Comparison of ENCODE assay signal across 1 cellular context in the genomic region with DNA sequence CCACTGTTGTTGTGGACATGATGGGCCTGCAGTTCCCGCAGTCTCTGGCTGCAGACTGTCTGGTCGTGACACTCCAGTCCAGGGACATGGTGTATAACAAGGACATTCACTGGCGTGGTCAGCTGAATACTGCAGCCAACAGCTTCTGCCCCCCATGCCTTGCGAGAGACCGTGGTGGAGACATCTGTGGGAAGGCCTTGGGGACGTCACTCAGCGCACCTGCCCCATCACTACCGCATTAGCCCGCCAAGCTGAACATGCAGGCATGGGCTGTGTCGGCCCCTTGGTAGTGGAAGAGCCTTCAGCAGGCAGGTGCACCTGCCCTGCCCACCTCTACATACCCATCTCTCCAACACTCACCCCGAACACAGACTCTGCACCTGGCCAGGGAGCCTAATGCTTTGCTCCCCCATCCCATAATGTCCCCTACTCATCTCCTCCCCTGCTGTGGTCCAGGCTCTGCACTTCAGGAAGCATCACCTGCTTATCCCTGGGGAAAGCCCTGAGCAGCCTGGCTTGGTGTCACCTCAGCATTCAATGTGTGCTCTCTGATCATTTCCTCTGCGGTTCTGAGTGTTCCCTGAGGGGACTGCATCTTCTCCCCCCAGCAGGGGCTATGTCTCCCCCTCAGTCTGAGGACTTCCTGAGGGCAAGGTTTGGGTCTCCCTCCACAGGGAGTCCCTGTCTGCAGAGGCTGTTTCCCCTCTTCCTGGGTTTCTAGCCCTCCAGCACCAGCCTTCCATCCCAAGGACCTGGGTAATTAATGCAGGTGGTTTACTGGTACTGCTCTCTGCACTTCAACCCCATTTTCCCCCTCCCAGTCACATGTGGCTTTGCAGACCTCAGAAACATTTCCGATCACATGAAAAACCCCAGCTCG.
A peak's percentile ranks its signal among the peaks of the same experiment; 100 is the strongest.
TF ChIP-seq lines count a peak whose summit lies in the region.

No MANE protein-coding gene starts in this region.

TF ChIP-seq in GM12878, 131 proteins besides CTCF, POLR2A, EP300 and RAD21 (continues in another document):
- TF ChIP-seq TCF7 (IDR thresholded peaks at IDR 0.05; ENCODE audit: borderline replicate concordance) = no peak
- TF ChIP-seq, protein P1, sequence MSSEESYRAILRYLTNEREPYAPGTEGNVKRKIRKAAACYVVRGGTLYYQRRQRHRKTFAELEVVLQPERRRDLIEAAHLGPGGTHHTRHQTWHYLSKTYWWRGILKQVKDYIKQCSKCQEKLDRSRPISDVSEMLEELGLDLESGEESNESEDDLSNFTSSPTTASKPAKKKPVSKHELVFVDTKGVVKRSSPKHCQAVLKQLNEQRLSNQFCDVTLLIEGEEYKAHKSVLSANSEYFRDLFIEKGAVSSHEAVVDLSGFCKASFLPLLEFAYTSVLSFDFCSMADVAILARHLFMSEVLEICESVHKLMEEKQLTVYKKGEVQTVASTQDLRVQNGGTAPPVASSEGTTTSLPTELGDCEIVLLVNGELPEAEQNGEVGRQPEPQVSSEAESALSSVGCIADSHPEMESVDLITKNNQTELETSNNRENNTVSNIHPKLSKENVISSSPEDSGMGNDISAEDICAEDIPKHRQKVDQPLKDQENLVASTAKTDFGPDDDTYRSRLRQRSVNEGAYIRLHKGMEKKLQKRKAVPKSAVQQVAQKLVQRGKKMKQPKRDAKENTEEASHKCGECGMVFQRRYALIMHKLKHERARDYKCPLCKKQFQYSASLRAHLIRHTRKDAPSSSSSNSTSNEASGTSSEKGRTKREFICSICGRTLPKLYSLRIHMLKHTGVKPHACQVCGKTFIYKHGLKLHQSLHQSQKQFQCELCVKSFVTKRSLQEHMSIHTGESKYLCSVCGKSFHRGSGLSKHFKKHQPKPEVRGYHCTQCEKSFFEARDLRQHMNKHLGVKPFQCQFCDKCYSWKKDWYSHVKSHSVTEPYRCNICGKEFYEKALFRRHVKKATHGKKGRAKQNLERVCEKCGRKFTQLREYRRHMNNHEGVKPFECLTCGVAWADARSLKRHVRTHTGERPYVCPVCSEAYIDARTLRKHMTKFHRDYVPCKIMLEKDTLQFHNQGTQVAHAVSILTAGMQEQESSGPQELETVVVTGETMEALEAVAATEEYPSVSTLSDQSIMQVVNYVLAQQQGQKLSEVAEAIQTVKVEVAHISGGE (CRISPR knock-in tag; IDR thresholded peaks at IDR 0.05) = no peak
- TF ChIP-seq EGR1 (IDR thresholded peaks at IDR 0.05; ENCODE audit: borderline replicate concordance in 1 of 2, low read depth in 2 of 2, low read length in 2 of 2) = no peak
- TF ChIP-seq NBN (IDR thresholded peaks at IDR 0.05) = peak; percentile 55; the same call in 1 of the 2 replicates
- TF ChIP-seq SREBF2 (IDR thresholded peaks at IDR 0.05; ENCODE audit: low read length) = no peak
- TF ChIP-seq, protein P2, sequence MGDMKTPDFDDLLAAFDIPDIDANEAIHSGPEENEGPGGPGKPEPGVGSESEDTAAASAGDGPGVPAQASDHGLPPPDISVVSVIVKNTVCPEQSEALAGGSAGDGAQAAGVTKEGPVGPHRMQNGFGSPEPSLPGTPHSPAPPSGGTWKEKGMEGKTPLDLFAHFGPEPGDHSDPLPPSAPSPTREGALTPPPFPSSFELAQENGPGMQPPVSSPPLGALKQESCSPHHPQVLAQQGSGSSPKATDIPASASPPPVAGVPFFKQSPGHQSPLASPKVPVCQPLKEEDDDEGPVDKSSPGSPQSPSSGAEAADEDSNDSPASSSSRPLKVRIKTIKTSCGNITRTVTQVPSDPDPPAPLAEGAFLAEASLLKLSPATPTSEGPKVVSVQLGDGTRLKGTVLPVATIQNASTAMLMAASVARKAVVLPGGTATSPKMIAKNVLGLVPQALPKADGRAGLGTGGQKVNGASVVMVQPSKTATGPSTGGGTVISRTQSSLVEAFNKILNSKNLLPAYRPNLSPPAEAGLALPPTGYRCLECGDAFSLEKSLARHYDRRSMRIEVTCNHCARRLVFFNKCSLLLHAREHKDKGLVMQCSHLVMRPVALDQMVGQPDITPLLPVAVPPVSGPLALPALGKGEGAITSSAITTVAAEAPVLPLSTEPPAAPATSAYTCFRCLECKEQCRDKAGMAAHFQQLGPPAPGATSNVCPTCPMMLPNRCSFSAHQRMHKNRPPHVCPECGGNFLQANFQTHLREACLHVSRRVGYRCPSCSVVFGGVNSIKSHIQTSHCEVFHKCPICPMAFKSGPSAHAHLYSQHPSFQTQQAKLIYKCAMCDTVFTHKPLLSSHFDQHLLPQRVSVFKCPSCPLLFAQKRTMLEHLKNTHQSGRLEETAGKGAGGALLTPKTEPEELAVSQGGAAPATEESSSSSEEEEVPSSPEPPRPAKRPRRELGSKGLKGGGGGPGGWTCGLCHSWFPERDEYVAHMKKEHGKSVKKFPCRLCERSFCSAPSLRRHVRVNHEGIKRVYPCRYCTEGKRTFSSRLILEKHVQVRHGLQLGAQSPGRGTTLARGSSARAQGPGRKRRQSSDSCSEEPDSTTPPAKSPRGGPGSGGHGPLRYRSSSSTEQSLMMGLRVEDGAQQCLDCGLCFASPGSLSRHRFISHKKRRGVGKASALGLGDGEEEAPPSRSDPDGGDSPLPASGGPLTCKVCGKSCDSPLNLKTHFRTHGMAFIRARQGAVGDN (IDR thresholded peaks at IDR 0.05) = 0 out of 2 replicates have a peak, but pooled peaks have one; percentile 40
- no peak for TF ChIP-seq MEF2A (IDR thresholded peaks at IDR 0.05; ENCODE audit: insufficient read depth, low read depth, low read length)
- no peak for TF ChIP-seq ZBED1 (IDR thresholded peaks at IDR 0.05; ENCODE audit: borderline replicate concordance)
- no peak for TF ChIP-seq PAX5 (IDR thresholded peaks at IDR 0.05; ENCODE audit: borderline replicate concordance, low read depth, low read length)
- TF ChIP-seq ASH2L (IDR thresholded peaks at IDR 0.05; ENCODE audit: borderline replicate concordance, low read depth) = no peak
- peak; percentile 85 for TF ChIP-seq MTA2 (IDR thresholded peaks at IDR 0.05; ENCODE audit: low read depth)
- peak; percentile 88 for TF ChIP-seq IKZF1 (conservative IDR thresholded peaks at IDR 0.05)
- peak; percentile 81; the same call in 1 of the 2 replicates for TF ChIP-seq HDGF (IDR thresholded peaks at IDR 0.05)
- no peak for TF ChIP-seq HDAC2 (IDR thresholded peaks at IDR 0.05)
- TF ChIP-seq BHLHE40 (IDR thresholded peaks at IDR 0.05; ENCODE audit: borderline replicate concordance in 1 of 2, low read depth in 2 of 2, low read length in 1 of 2) = peak; percentile 70 to 73
- no peak for TF ChIP-seq ZBTB4 (CRISPR knock-in tag; IDR thresholded peaks at IDR 0.05)
- peak; percentile 84 for TF ChIP-seq MEF2B (IDR thresholded peaks at IDR 0.05; ENCODE audit: partially characterized antibody, poor library complexity, severe bottlenecking)
- peak; percentile 14; the same call in 1 of the 2 replicates for TF ChIP-seq NR2C1 (IDR thresholded peaks at IDR 0.05)
- TF ChIP-seq ATF2 (IDR thresholded peaks at IDR 0.05; ENCODE audit: low read length) = no peak
- TF ChIP-seq NFYA (IDR thresholded peaks at IDR 0.05; ENCODE audit: borderline replicate concordance, low read depth, low read length) = no peak
- TF ChIP-seq BCL11A (IDR thresholded peaks at IDR 0.05; ENCODE audit: low read depth, low read length) = no peak
- peak; percentile 17; the same call in 1 of the 2 replicates for TF ChIP-seq NR2F1 (conservative IDR thresholded peaks at IDR 0.05)
- no peak for TF ChIP-seq SKIL (IDR thresholded peaks at IDR 0.05; ENCODE audit: low read depth, poor library complexity, severe bottlenecking)
- no peak for TF ChIP-seq SMAD5 (IDR thresholded peaks at IDR 0.05; ENCODE audit: low read depth)
- peak; percentile 51; the same call in 1 of the 2 replicates for TF ChIP-seq SMARCA5 (IDR thresholded peaks at IDR 0.05)
- peak; percentile 67; the same call in 1 of the 2 replicates for TF ChIP-seq EED (IDR thresholded peaks at IDR 0.05; ENCODE audit: low read depth)
- TF ChIP-seq HCFC1 (IDR thresholded peaks at IDR 0.05; ENCODE audit: low read length) = no peak
- 0 out of 2 replicates have a peak, but pooled peaks have one; percentile 20 for TF ChIP-seq RCOR1 (conservative IDR thresholded peaks at IDR 0.05; ENCODE audit: low read depth, low read length)
- no peak for TF ChIP-seq SRF (IDR thresholded peaks at IDR 0.05; ENCODE audit: low read depth in 2 of 2, low read length in 2 of 2)
- TF ChIP-seq SP1 (IDR thresholded peaks at IDR 0.05; ENCODE audit: low read depth, low read length) = peak; percentile 16
- 0 out of 2 replicates have a peak, but pooled peaks have one; percentile 5 for TF ChIP-seq TCF12 (IDR thresholded peaks at IDR 0.05; ENCODE audit: low read depth, low read length)
- peak; percentile 88 for TF ChIP-seq RAD51 (IDR thresholded peaks at IDR 0.05)
- TF ChIP-seq, protein P3, sequence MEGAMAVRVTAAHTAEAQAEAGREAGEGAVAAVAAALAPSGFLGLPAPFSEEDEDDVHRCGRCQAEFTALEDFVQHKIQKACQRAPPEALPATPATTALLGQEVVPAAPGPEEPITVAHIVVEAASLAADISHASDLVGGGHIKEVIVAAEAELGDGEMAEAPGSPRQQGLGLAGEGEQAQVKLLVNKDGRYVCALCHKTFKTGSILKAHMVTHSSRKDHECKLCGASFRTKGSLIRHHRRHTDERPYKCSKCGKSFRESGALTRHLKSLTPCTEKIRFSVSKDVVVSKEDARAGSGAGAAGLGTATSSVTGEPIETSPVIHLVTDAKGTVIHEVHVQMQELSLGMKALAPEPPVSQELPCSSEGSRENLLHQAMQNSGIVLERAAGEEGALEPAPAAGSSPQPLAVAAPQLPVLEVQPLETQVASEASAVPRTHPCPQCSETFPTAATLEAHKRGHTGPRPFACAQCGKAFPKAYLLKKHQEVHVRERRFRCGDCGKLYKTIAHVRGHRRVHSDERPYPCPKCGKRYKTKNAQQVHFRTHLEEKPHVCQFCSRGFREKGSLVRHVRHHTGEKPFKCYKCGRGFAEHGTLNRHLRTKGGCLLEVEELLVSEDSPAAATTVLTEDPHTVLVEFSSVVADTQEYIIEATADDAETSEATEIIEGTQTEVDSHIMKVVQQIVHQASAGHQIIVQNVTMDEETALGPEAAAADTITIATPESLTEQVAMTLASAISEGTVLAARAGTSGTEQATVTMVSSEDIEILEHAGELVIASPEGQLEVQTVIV (IDR thresholded peaks at IDR 0.05; ENCODE audit: borderline replicate concordance, partially characterized antibody) = no peak
- TF ChIP-seq, protein P4, sequence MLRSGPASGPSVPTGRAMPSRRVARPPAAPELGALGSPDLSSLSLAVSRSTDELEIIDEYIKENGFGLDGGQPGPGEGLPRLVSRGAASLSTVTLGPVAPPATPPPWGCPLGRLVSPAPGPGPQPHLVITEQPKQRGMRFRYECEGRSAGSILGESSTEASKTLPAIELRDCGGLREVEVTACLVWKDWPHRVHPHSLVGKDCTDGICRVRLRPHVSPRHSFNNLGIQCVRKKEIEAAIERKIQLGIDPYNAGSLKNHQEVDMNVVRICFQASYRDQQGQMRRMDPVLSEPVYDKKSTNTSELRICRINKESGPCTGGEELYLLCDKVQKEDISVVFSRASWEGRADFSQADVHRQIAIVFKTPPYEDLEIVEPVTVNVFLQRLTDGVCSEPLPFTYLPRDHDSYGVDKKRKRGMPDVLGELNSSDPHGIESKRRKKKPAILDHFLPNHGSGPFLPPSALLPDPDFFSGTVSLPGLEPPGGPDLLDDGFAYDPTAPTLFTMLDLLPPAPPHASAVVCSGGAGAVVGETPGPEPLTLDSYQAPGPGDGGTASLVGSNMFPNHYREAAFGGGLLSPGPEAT (IDR thresholded peaks at IDR 0.05; ENCODE audit: low read depth) = peak; percentile 92
- no peak for TF ChIP-seq TCF3 (IDR thresholded peaks at IDR 0.05; ENCODE audit: borderline replicate concordance, insufficient read depth, low read depth, low read length)
